In genomic region chr10:45439365-45439764, GRCh38 we compare ENCODE assay signal across 18 cellular contexts.
A peak's percentile ranks its signal among the peaks of the same experiment; 100 is the strongest.
DNase-seq lines count a peak whose midpoint lies in the region; ATAC-seq and TF ChIP-seq lines count a peak whose summit lies in the region.
"Had no signal": no experiment of that assay in that cellular context is flagged by ENCODE, and none has a peak within 500 bp of the region (broad histone marks: within the 10 kb centered on the region; RNA-seq: fewer than 3 reads in every experiment).

No MANE protein-coding gene starts in this region.

- H3K36me3 ChIP-seq in CD8-positive, alpha-beta T cell (ENCODE audit: insufficient read depth, low read length) = no peaks in the 10 kb centered on the region
- H3K36me3 ChIP-seq in BE2C = no peaks in the 10 kb centered on the region
- H3K36me3 ChIP-seq: SJCRH30 had no signal

- peak; percentile 3 for DNase-seq in AG08396 (ENCODE audit: low spot score)
- DNase-seq in CD8-positive, alpha-beta T cell = no peak
- peak; percentile 68 for DNase-seq in osteocyte (ENCODE audit: extremely low spot score, unreplicated experiment)
- DNase-seq in BE2C = no peak
- DNase-seq in NCI-H524 (lab: John Stamatoyannopoulos, UW) = no peak
- DNase-seq: ACHN; C1 segment of cervical spinal cord; COR-L47; KG1; NCI-H1092; NCI-H2107; NCI-H226; NCI-H526 treated with DMSO at 0.1 percent for 48 hours; NK-92 treated with Interleukin-12 subunit alpha and Interleukin-12 subunit beta, amount 100 ng/mL, for 24 hours; SJCRH30 had no signal

- no peaks in the 10 kb centered on the region for H3K9me3 Mint-ChIP-seq in CD8-positive, alpha-beta T cell
- H3K9me3 Mint-ChIP-seq in activated T-helper 17 cell treated with anti-CD3 and anti-CD28 coated beads, Interleukin-2, amount 50 U/mL, for 72 hours = no peaks in the 10 kb centered on the region
- H3K9me3 Mint-ChIP-seq in osteocyte (ENCODE audit: unreplicated experiment) = peaks cover 4% of the 10 kb centered on the region

- H3K4me3 Mint-ChIP-seq in CD8-positive, alpha-beta T cell = no peak overlapping the region
- no peak overlapping the region for H3K4me3 Mint-ChIP-seq in activated T-helper 17 cell treated with anti-CD3 and anti-CD28 coated beads, Interleukin-2, amount 50 U/mL, for 72 hours
- H3K4me3 Mint-ChIP-seq in osteocyte (ENCODE audit: unreplicated experiment) = no peak overlapping the region

- no peaks in the 10 kb centered on the region for H3K27me3 ChIP-seq in CD8-positive, alpha-beta T cell (ENCODE audit: insufficient read depth, low read length)
- peaks cover 4% of the 10 kb centered on the region for H3K27me3 ChIP-seq in BE2C
- H3K27me3 ChIP-seq: SJCRH30 had no signal

- ATAC-seq in CD8-positive, alpha-beta T cell = no peak
- ATAC-seq in activated T-helper 17 cell treated with anti-CD3 and anti-CD28 coated beads, Interleukin-2, amount 50 U/mL, for 72 hours (replicated peaks) = no peak
- no peak for ATAC-seq in HG03039 (IDR thresholded peaks at IDR 0.05; ENCODE audit: unreplicated experiment)

- H3K9me3 ChIP-seq in CD8-positive, alpha-beta T cell (ENCODE audit: low read length) = no peaks in the 10 kb centered on the region
- H3K9me3 ChIP-seq in BE2C = no peaks in the 10 kb centered on the region
- H3K9me3 ChIP-seq: SJCRH30 had no signal

- no peaks in the 10 kb centered on the region for H3K36me3 Mint-ChIP-seq in CD8-positive, alpha-beta T cell
- no peaks in the 10 kb centered on the region for H3K36me3 Mint-ChIP-seq in activated T-helper 17 cell treated with anti-CD3 and anti-CD28 coated beads, Interleukin-2, amount 50 U/mL, for 72 hours (ENCODE audit: low read depth)
- no peaks in the 10 kb centered on the region for H3K36me3 Mint-ChIP-seq in osteocyte (ENCODE audit: unreplicated experiment)

- no peaks in the 10 kb centered on the region for H3K27me3 Mint-ChIP-seq in CD8-positive, alpha-beta T cell (ENCODE audit: low read depth)
- no peaks in the 10 kb centered on the region for H3K27me3 Mint-ChIP-seq in activated T-helper 17 cell treated with anti-CD3 and anti-CD28 coated beads, Interleukin-2, amount 50 U/mL, for 72 hours
- peaks cover 18% of the 10 kb centered on the region for H3K27me3 Mint-ChIP-seq in osteocyte (ENCODE audit: unreplicated experiment)

- CTCF ChIA-PET in CD8-positive, alpha-beta T cell (lab: Charles Lee) = no interaction called here

- no peak overlapping the region for H3K4me3 ChIP-seq in CD8-positive, alpha-beta T cell (ENCODE audit: low read depth, low read length)
- no peak overlapping the region for H3K4me3 ChIP-seq in BE2C (ENCODE audit: low read depth, low read length)
- H3K4me3 ChIP-seq: SJCRH30 had no signal

- H3K4me1 Mint-ChIP-seq in CD8-positive, alpha-beta T cell (ENCODE audit: low read depth) = peaks cover 3% of the 10 kb centered on the region
- no peaks in the 10 kb centered on the region for H3K4me1 Mint-ChIP-seq in activated T-helper 17 cell treated with anti-CD3 and anti-CD28 coated beads, Interleukin-2, amount 50 U/mL, for 72 hours
- no peaks in the 10 kb centered on the region for H3K4me1 Mint-ChIP-seq in osteocyte (ENCODE audit: unreplicated experiment)

- H3K4me1 ChIP-seq in CD8-positive, alpha-beta T cell (ENCODE audit: insufficient read depth, low read length) = peaks cover 6% of the 10 kb centered on the region
- no peaks in the 10 kb centered on the region for H3K4me1 ChIP-seq in BE2C
- H3K4me1 ChIP-seq: SJCRH30 had no signal

- TF ChIP-seq CTCF in CD8-positive, alpha-beta T cell (IDR thresholded peaks at IDR 0.05) = no peak
- TF ChIP-seq CTCF in osteocyte (IDR thresholded peaks at IDR 0.05) (no peak), BE2C (IDR thresholded peaks at IDR 0.05; ENCODE audit: low read depth, low read length) (no peak)

- peak overlapping the region; percentile 27 for H3K27ac Mint-ChIP-seq in CD8-positive, alpha-beta T cell
- H3K27ac Mint-ChIP-seq in activated T-helper 17 cell treated with anti-CD3 and anti-CD28 coated beads, Interleukin-2, amount 50 U/mL, for 72 hours = peak overlapping the region; percentile 21
- H3K27ac Mint-ChIP-seq in osteocyte (ENCODE audit: unreplicated experiment) = no peak overlapping the region

- POLR2A ChIA-PET in CD8-positive, alpha-beta T cell (lab: Charles Lee) = no interaction called here

- intact Hi-C loops in CD8-positive, alpha-beta T cell (cut with DNase I, micrococcal nuclease) = loop anchor here in 1 of 2 experiments (10.0 kb wide), 1 partner anchor 65 kb away; the partner anchor contains the start of gene ALOX5

- no peak overlapping the region for H3K27ac ChIP-seq in CD8-positive, alpha-beta T cell (ENCODE audit: low read depth, low read length)
- H3K27ac ChIP-seq: RWPE1, SJCRH30 had no signal

Comparison
In these comparisons a context has a peak if more than half of its experiments do, and no peak if none do; other contexts are left out.
1. DNase-seq: peak in AG08396 (single experiment) and osteocyte (single experiment); none in CD8-positive, alpha-beta T cell (0 of 7), BE2C (single experiment) and NCI-H524 (0 of 2).